In genomic region chr14:88146881-88147649, GRCh38 we compare ENCODE assay signal across 16 cellular contexts.
DNase-seq lines count a peak whose midpoint lies in the region; ATAC-seq and TF ChIP-seq lines count a peak whose summit lies in the region.
"Had no signal": no experiment of that assay in that cellular context is flagged by ENCODE, and none has a peak within 500 bp of the region (broad histone marks: within the 10 kb centered on the region; RNA-seq: fewer than 3 reads in every experiment).

No MANE protein-coding gene starts in this region.

- H3K36me3 ChIP-seq in endodermal cell (ENCODE audit: control insufficient read depth, insufficient read depth, low read length), result no peaks in the 10 kb centered on the region
- H3K36me3 ChIP-seq: BE2C, BLaER1 had no signal

- ATAC-seq in stimulated activated effector memory CD8-positive, alpha-beta T cell treated with anti-CD3 and anti-CD28 coated beads, Interleukin-12 subunit alpha, Interleukin-12 subunit beta, amount 100 ng/mL, for 72 hours, result peak; percentile 21
- ATAC-seq in GM21360 (IDR thresholded peaks at IDR 0.05; ENCODE audit: unreplicated experiment), result no peak
- ATAC-seq: CD8-positive, alpha-beta T cell had no signal

- peaks cover 15% of the 10 kb centered on the region for H3K9me3 ChIP-seq in endodermal cell (ENCODE audit: control insufficient read depth, low read length)
- H3K9me3 ChIP-seq: BE2C, Caco-2 had no signal

- no peak overlapping the region for H3K9ac ChIP-seq in endodermal cell (ENCODE audit: extremely low read depth, low read length, poor library complexity, severe bottlenecking)
- H3K9ac ChIP-seq: BLaER1 had no signal

- peaks cover 5% of the 10 kb centered on the region for H3K9me3 Mint-ChIP-seq in endodermal cell
- no peaks in the 10 kb centered on the region for H3K9me3 Mint-ChIP-seq in stimulated activated effector memory CD8-positive, alpha-beta T cell treated with anti-CD3 and anti-CD28 coated beads, Interleukin-12 subunit alpha, Interleukin-12 subunit beta, amount 100 ng/mL, for 72 hours
- H3K9me3 Mint-ChIP-seq: CD4-positive, alpha-beta T cell; CD8-positive, alpha-beta T cell had no signal

- H3K4me1 Mint-ChIP-seq in endodermal cell, result peaks cover 36% of the 10 kb centered on the region
- no peaks in the 10 kb centered on the region for H3K4me1 Mint-ChIP-seq in stimulated activated effector memory CD8-positive, alpha-beta T cell treated with anti-CD3 and anti-CD28 coated beads, Interleukin-12 subunit alpha, Interleukin-12 subunit beta, amount 100 ng/mL, for 72 hours

- H3K36me3 Mint-ChIP-seq in endodermal cell (ENCODE audit: low read depth), result peaks cover 3% of the 10 kb centered on the region
- H3K36me3 Mint-ChIP-seq in stimulated activated effector memory CD8-positive, alpha-beta T cell treated with anti-CD3 and anti-CD28 coated beads, Interleukin-12 subunit alpha, Interleukin-12 subunit beta, amount 100 ng/mL, for 72 hours, result no peaks in the 10 kb centered on the region
- H3K36me3 Mint-ChIP-seq: CD14-positive monocyte; CD8-positive, alpha-beta T cell had no signal

- no peak overlapping the region for H3K27ac Mint-ChIP-seq in endodermal cell
- no peak overlapping the region for H3K27ac Mint-ChIP-seq in stimulated activated effector memory CD8-positive, alpha-beta T cell treated with anti-CD3 and anti-CD28 coated beads, Interleukin-12 subunit alpha, Interleukin-12 subunit beta, amount 100 ng/mL, for 72 hours
- H3K27ac Mint-ChIP-seq: CD14-positive monocyte; CD4-positive, alpha-beta T cell; CD8-positive, alpha-beta T cell had no signal

- H3K4me1 ChIP-seq in endodermal cell (ENCODE audit: control insufficient read depth, insufficient read depth, low read length), result peaks cover 23% of the 10 kb centered on the region
- H3K4me1 ChIP-seq: BE2C, BLaER1, Caco-2 had no signal

- H3K27me3 Mint-ChIP-seq in endodermal cell (ENCODE audit: insufficient read depth), result peaks cover 4% of the 10 kb centered on the region
- H3K27me3 Mint-ChIP-seq: CD4-positive, alpha-beta T cell had no signal

- no peak overlapping the region for H3K27ac ChIP-seq in endodermal cell (ENCODE audit: low read depth, low read length)
- H3K27ac ChIP-seq: BLaER1 had no signal

- H3K4me3 ChIP-seq in endodermal cell (ENCODE audit: low read length), result peak overlapping the region; percentile 45
- H3K4me3 ChIP-seq: BLaER1 had no signal

- no peak overlapping the region for H3K4me3 Mint-ChIP-seq in endodermal cell
- H3K4me3 Mint-ChIP-seq in stimulated activated effector memory CD8-positive, alpha-beta T cell treated with anti-CD3 and anti-CD28 coated beads, Interleukin-12 subunit alpha, Interleukin-12 subunit beta, amount 100 ng/mL, for 72 hours, result no peak overlapping the region
- H3K4me3 Mint-ChIP-seq: CD14-positive monocyte; CD4-positive, alpha-beta T cell; CD8-positive, alpha-beta T cell had no signal

- DNase-seq in endodermal cell, result no peak
- DNase-seq in stimulated activated effector memory CD8-positive, alpha-beta T cell treated with anti-CD3 and anti-CD28 coated beads, Interleukin-12 subunit alpha, Interleukin-12 subunit beta, amount 100 ng/mL, for 72 hours (ENCODE audit: low spot score in 2 of 2), result no peak
- DNase-seq in stimulated activated CD4-positive, alpha-beta T cell treated with anti-CD3 and anti-CD28 coated beads, Interleukin-4, amount 100 ng/mL, for 24 hours, result no peak
- no peak for DNase-seq in stimulated activated naive CD4-positive, alpha-beta T cell (lab: John Stamatoyannopoulos, UW)
- DNase-seq: 8988T; ACHN; BE2C; Caco-2; Calu3; CD4-positive, alpha-beta T cell; CD8-positive, alpha-beta T cell; DMS79 treated with DMSO at 0.1 percent for 48 hours; GF-D8 had no signal

- 95 to 96% methylated on average over 4 to 8 of the region's 8 CpGs for WGBS in endodermal cell (ENCODE audit: insufficient coverage in 1 of 2, insufficient read length in 1 of 2), 2 experiments

- no peak for TF ChIP-seq CTCF in endodermal cell (conservative IDR thresholded peaks at IDR 0.05)

- H3K27me3 ChIP-seq in endodermal cell (ENCODE audit: control insufficient read depth, insufficient read depth, low read length, poor library complexity, severe bottlenecking), result no peaks in the 10 kb centered on the region
- H3K27me3 ChIP-seq: BE2C, BLaER1 had no signal
